Comparison of ENCODE assay signal across 27 cellular contexts in genomic region chr7:30241767-30242166, GRCh38. TPM values are rescaled to one million over a fixed set of nuclear protein-coding genes. Genes with fewer than 3 reads are reported as not detected.
DNase-seq lines count a peak whose midpoint lies in the region; ATAC-seq, FAIRE-seq and TF ChIP-seq lines count a peak whose summit lies in the region.
"Had no signal": no experiment of that assay in that cellular context is flagged by ENCODE, and none has a peak within 500 bp of the region (broad histone marks: within the 10 kb centered on the region; RNA-seq: fewer than 3 reads in every experiment).

No MANE protein-coding gene starts in this region.

- H3K9me2 ChIP-seq in PC-3 (replicated peaks; ENCODE audit: low read length), result no peaks in the 10 kb centered on the region

- no peak overlapping the region for H3K56ac ChIP-seq in mesendoderm (ENCODE audit: low read length)

- H3K4me2 ChIP-seq in PC-3 (ENCODE audit: low read length), result no peak overlapping the region
- H3K4me2 ChIP-seq in mesendoderm (ENCODE audit: low read length), result no peak overlapping the region
- H3K4me2 ChIP-seq: BLaER1, hepatocyte had no signal

- POLR2A ChIA-PET in PC-3 (lab: Charles Lee; ENCODE audit: unreplicated experiment), result no interaction called here

- FAIRE-seq in GM12892 (lab: Jason Lieb, UNC), result peak; percentile 48
- FAIRE-seq in bronchial epithelial cell (lab: Jason Lieb, UNC), result no peak
- FAIRE-seq: islet of Langerhans, small intestine had no signal

- no peak overlapping the region for H2AK5ac ChIP-seq in mesendoderm (ENCODE audit: low read length)

- CTCF ChIA-PET in PC-3 (lab: Charles Lee), result no interaction called here

- ATAC-seq in HG02852 (IDR thresholded peaks at IDR 0.05; ENCODE audit: unreplicated experiment) (peak; percentile 37), PC-3 (peak; percentile 27; the same call in 1 of the 2 replicates), left lung (no peak), HG03354 (IDR thresholded peaks at IDR 0.05; ENCODE audit: poor library complexity, severe bottlenecking, unreplicated experiment) (no peak)
- ATAC-seq: activated CD4-positive, alpha-beta T cell treated with anti-CD3 and anti-CD28 coated beads for 36 hours; Right ventricle myocardium inferior; stimulated activated memory B cell treated with anti-CD40 and anti-IgM and Interleukin-4, amounts not matched to agents 10 μg/mL and 1 μg/mL and 100 μg/mL, for 72 hours had no signal

- H3K79me2 ChIP-seq in PC-3 (ENCODE audit: low read length) (no peaks in the 10 kb centered on the region), mesendoderm (ENCODE audit: control insufficient read depth, insufficient read depth, low read length) (no peaks in the 10 kb centered on the region)
- H3K79me2 ChIP-seq: hepatocyte had no signal

- no peak overlapping the region for H2BK15ac ChIP-seq in mesendoderm (replicated peaks; ENCODE audit: low read depth)

- H3K27ac ChIP-seq in PC-3 (ENCODE audit: low read length) (no peak overlapping the region), mesendoderm (ENCODE audit: low read depth, low read length) (no peak overlapping the region), left lung (no peak overlapping the region)
- H3K27ac ChIP-seq: BLaER1, dorsolateral prefrontal cortex, hepatocyte, neutrophil, suprapubic skin had no signal

- H4K5ac ChIP-seq in mesendoderm (ENCODE audit: low read length), result no peak overlapping the region

- H3K4me1 ChIP-seq in PC-3 (ENCODE audit: insufficient read depth, low read length), result peaks cover 25% of the 10 kb centered on the region
- no peaks in the 10 kb centered on the region for H3K4me1 ChIP-seq in mesendoderm (ENCODE audit: control insufficient read depth, low read depth, low read length)
- H3K4me1 ChIP-seq in left lung, result peaks cover 10 to 32% of the 10 kb centered on the region in 2 donors
- H3K4me1 ChIP-seq: Caco-2 had no signal

- H3K18ac ChIP-seq in mesendoderm (ENCODE audit: low read length), result no peak overlapping the region

- no peak for TF ChIP-seq POLR2A in GM12892 (IDR thresholded peaks at IDR 0.05; ENCODE audit: low read depth, low read length)

- H2BK5ac ChIP-seq in mesendoderm (ENCODE audit: low read length), result no peak overlapping the region

- no CpG with 5 or more reads among the region's 2 CpGs for WGBS in mesendoderm (ENCODE audit: extremely low coverage, insufficient coverage, low lambda C conversion rate)

- no peak overlapping the region for H4K8ac ChIP-seq in mesendoderm (ENCODE audit: low read depth, low read length)

- DNase-seq in GM12892 (ENCODE audit: insufficient read length) (no peak), PC-3 (peak; percentile 75), bronchial epithelial cell (ENCODE audit: low read depth) (peak; percentile 93), mesendoderm (no peak), left lung (no peak)
- no peak for DNase-seq in effector CD4-positive, alpha-beta T cell
- DNase-seq: activated CD4-positive, alpha-beta T cell treated with anti-CD3 and anti-CD28 coated beads for 36 hours; activated naive CD4-positive, alpha-beta T cell treated with anti-CD3 and anti-CD28 coated beads, Interleukin-2, amount 50 U/mL, for 16 hours; activated T-cell treated with anti-CD3 and anti-CD28 coated beads, Interleukin-2, amount 50 U/mL, for 48 hours; anterior cingulate cortex; Caco-2; dorsolateral prefrontal cortex; HCEC 1CT; MG63; NCI-H1436; NCI-H524; small intestine; stimulated activated CD4-positive, alpha-beta T cell treated with anti-CD3 and anti-CD28 coated beads, Interleukin-2, amount 100 ng/mL, for 24 hours had no signal

- H3K9ac ChIP-seq in PC-3 (ENCODE audit: low read length) (no peak overlapping the region), mesendoderm (ENCODE audit: low read length) (no peak overlapping the region)
- H3K9ac ChIP-seq: BLaER1 had no signal

- no peaks in the 10 kb centered on the region for H3F3A ChIP-seq in PC-3 (ENCODE audit: low read length, unreplicated experiment)

- no peak overlapping the region for H2AFZ ChIP-seq in PC-3 (ENCODE audit: low read length)
- H2AFZ ChIP-seq: hepatocyte had no signal

- no peaks in the 10 kb centered on the region for H4K20me1 ChIP-seq in PC-3 (ENCODE audit: low read length)
- H4K20me1 ChIP-seq: BLaER1 had no signal

- no peaks in the 10 kb centered on the region for H3K36me3 ChIP-seq in PC-3 (ENCODE audit: low read depth, low read length)
- no peaks in the 10 kb centered on the region for H3K36me3 ChIP-seq in bronchial epithelial cell (ENCODE audit: control insufficient read depth, insufficient read depth, low read length)
- no peaks in the 10 kb centered on the region for H3K36me3 ChIP-seq in mesendoderm (ENCODE audit: control insufficient read depth, insufficient read depth, low read length)
- no peaks in the 10 kb centered on the region for H3K36me3 ChIP-seq in left lung
- H3K36me3 ChIP-seq: BLaER1, MG63, neutrophil, suprapubic skin had no signal

- no peak overlapping the region for H3K4ac ChIP-seq in mesendoderm (ENCODE audit: low read depth, low read length)

- H3K23ac ChIP-seq in mesendoderm (ENCODE audit: low read length), result no peak overlapping the region

- H3K9me3 ChIP-seq in PC-3 (ENCODE audit: low read length) (no peaks in the 10 kb centered on the region), left lung (no peaks in the 10 kb centered on the region)
- H3K9me3 ChIP-seq: Caco-2, MG63, neutrophil, suprapubic skin had no signal

- no TSS peak for BruUV-seq in PC-3 (replicated peaks; lab: Mats Ljungman, UMichigan)

- TF ChIP-seq CTCF in PC-3 (conservative IDR thresholded peaks at IDR 0.05; ENCODE audit: low read depth, low read length) (no peak), bronchial epithelial cell (IDR thresholded peaks at IDR 0.05; ENCODE audit: insufficient read depth, low read length, severe bottlenecking) (no peak), left lung (IDR thresholded peaks at IDR 0.05) (no peak)

- intact Hi-C loops in PC-3 (cut with micrococcal nuclease), result no loop called here
- intact Hi-C loops in left lung (cut with DNase I), result no loop called here

- H2BK120ac ChIP-seq in mesendoderm (ENCODE audit: low read depth, low read length), result no peak overlapping the region

- no peaks in the 10 kb centered on the region for H3K79me1 ChIP-seq in mesendoderm (ENCODE audit: low read length)

- H3K27me3 ChIP-seq in PC-3 (ENCODE audit: low read length) (no peaks in the 10 kb centered on the region), bronchial epithelial cell (ENCODE audit: control insufficient read depth, insufficient read depth, low read length) (peaks cover under 1% of the 10 kb centered on the region), mesendoderm (ENCODE audit: insufficient read depth, low read length, poor library complexity) (no peaks in the 10 kb centered on the region), left lung (no peaks in the 10 kb centered on the region)
- H3K27me3 ChIP-seq: BLaER1, dorsolateral prefrontal cortex, hepatocyte, MG63, suprapubic skin had no signal

- H3K4me3 ChIP-seq in PC-3 (ENCODE audit: low read length), result no peak overlapping the region
- H3K4me3 ChIP-seq in bronchial epithelial cell (ENCODE audit: low read depth, low read length), result no peak overlapping the region
- no peak overlapping the region for H3K4me3 ChIP-seq in mesendoderm (ENCODE audit: low read length)
- H3K4me3 ChIP-seq in left lung, result no peak overlapping the region
- H3K4me3 ChIP-seq: BLaER1, dorsolateral prefrontal cortex, hepatocyte, MG63, suprapubic skin had no signal

RNA-seq across cellular contexts. Expression of gene ZNRF2, which starts 42.6 kb away (rescaled TPM):
- polyA plus RNA-seq in GM12892 (2012; ENCODE audit: missing spikeins), result 7.7 TPM
- total RNA-seq in PC-3 (2014; rRNA removed) (13.1 and 15.8 TPM in 2 replicates), bronchial epithelial cell (18.4 and 23.4 TPM in 2 replicates), left lung (10 to 100 TPM; 18.3 to 19.5 TPM)
- polyA plus RNA-seq in mesendoderm (2013, experiment 1 of 2), result 6.0 TPM
- 5.9 TPM for polyA plus RNA-seq in mesendoderm (2013, experiment 2 of 2)

Comparison
In these comparisons a context has a peak if more than half of its experiments do, and no peak if none do; other contexts are left out.
1. DNase-seq: peak in PC-3 (single experiment) and bronchial epithelial cell (single experiment); none in GM12892 (single experiment), effector CD4-positive, alpha-beta T cell (single experiment), mesendoderm (single experiment) and left lung (0 of 2).
2. ATAC-seq: peak in HG02852 (single experiment) and PC-3 (single experiment); none in left lung (single experiment) and HG03354 (single experiment).